9 cellular contexts compared by ENCODE assay signal in genomic region chr10:24953350-24954074, GRCh38. TPM values are rescaled to one million over a fixed set of nuclear protein-coding genes. Genes with fewer than 3 reads are reported as not detected.
DNase-seq lines count a peak whose midpoint lies in the region; ATAC-seq, FAIRE-seq and TF ChIP-seq lines count a peak whose summit lies in the region.
"Had no signal": no experiment of that assay in that cellular context is flagged by ENCODE, and none has a peak within 500 bp of the region (broad histone marks: within the 10 kb centered on the region; RNA-seq: fewer than 3 reads in every experiment).

No MANE protein-coding gene starts in this region.

- CTCF ChIA-PET in T-cell (lab: Charles Lee) (interaction anchor here (0.6 to 0.7 kb wide), 6 partner anchors 27 to 406 kb away, joined by 3 to 10 read pairs (median 4); no protein-coding TSS in a partner anchor), HepG2 (lab: Yijun Ruan, JAX; ENCODE audit: low intra/inter-chr PET ratio, low total read pairs) (no interaction called here)

- H3K4me1 ChIP-seq in prostate gland (replicated peaks) (no peaks in the 10 kb centered on the region), HepG2 (ENCODE audit: insufficient read depth, low read length) (no peaks in the 10 kb centered on the region)

- H3K27ac ChIP-seq in prostate gland, result peak overlapping the region; percentile 69 to 70
- H3K27ac ChIP-seq in HepG2 (ENCODE audit: extremely low read length, insufficient read depth, low read length), result no peak overlapping the region

- WGBS in prostate gland, result 50% methylated on average over 17 of the region's 17 CpGs
- WGBS in HepG2 (ENCODE audit: low lambda C conversion rate), result 40% methylated on average over 15 of the region's 17 CpGs

- no peak for TF ChIP-seq POLR2A in prostate gland (IDR thresholded peaks at IDR 0.05)
- TF ChIP-seq POLR2A in HepG2 (IDR thresholded peaks at IDR 0.05; ENCODE audit: insufficient read depth in 1 of 2, low read depth in 2 of 2, low read length in 2 of 2), result no peak

- POLR2A ChIA-PET in T-cell (lab: Charles Lee), result interaction anchor here in 1 of 2 donors (0.6 kb wide), 1 partner anchor 10 kb away, joined by 11 read pairs; no protein-coding TSS in a partner anchor
- POLR2A ChIA-PET in HepG2 (lab: Yijun Ruan, JAX), result no interaction called here

- peak overlapping the region; percentile 70 to 75 for H3K27ac Mint-ChIP-seq in T-cell

- no peaks in the 10 kb centered on the region for H3K9me3 Mint-ChIP-seq in T-cell

- DNase-seq in DMS114 treated with DMSO at 0.1 percent for 48 hours (lab: John Stamatoyannopoulos, UW; ENCODE audit: unreplicated experiment) (peak; percentile 20), T-cell (no peak), fibroblast of peridontal ligament (ENCODE audit: extremely low read depth) (peak; percentile 81), prostate gland (ENCODE audit: low spot score) (no peak), DMS53 (lab: John Stamatoyannopoulos, UW) (no peak), GDM1 (lab: John Stamatoyannopoulos, UW) (no peak), HepG2 (ENCODE audit: low spot score) (no peak), glomerular visceral epithelial cell (ENCODE audit: extremely low spot score) (no peak)
- DNase-seq: GOT3 had no signal

- no peaks in the 10 kb centered on the region for H3K79me2 ChIP-seq in HepG2 (ENCODE audit: insufficient read depth, low read length)

- ATAC-seq in T-cell (replicated peaks in 1 of 4) (no peak), HepG2 (no peak)

- no peak overlapping the region for H3K4me2 ChIP-seq in HepG2 (ENCODE audit: low read depth, low read length)

- no TSS peak for BruUV-seq in HepG2 (replicated peaks; lab: Mats Ljungman, UMichigan)

- H4K20me1 ChIP-seq in HepG2 (ENCODE audit: insufficient read depth, low read length), result no peaks in the 10 kb centered on the region

- intact Hi-C loops in prostate gland (cut with DNase I) (loop anchor here (5.0 kb wide), 2 partner anchors 64 to 231 kb away; partner anchors contain the start of genes ARHGAP21, ENKUR and THNSL1), HepG2 (cut with micrococcal nuclease; ENCODE audit: unreplicated experiment) (no loop called here)

- peaks cover 10 to 26% (median 11%) of the 10 kb centered on the region in 3 donors for H3K4me1 Mint-ChIP-seq in T-cell

- no peaks in the 10 kb centered on the region for H3K9me3 ChIP-seq in prostate gland
- H3K9me3 ChIP-seq in HepG2 (ENCODE audit: low read length), result no peaks in the 10 kb centered on the region

- no peak for TF ChIP-seq RAD21 in HepG2 (CRISPR knock-in tag; IDR thresholded peaks at IDR 0.05)

- H3K27me3 Mint-ChIP-seq in T-cell, result peaks cover 0 to 2% of the 10 kb centered on the region in 2 donors

- H3K36me3 ChIP-seq in prostate gland, result no peaks in the 10 kb centered on the region
- no peaks in the 10 kb centered on the region for H3K36me3 ChIP-seq in HepG2 (replicated peaks in 1 of 2; ENCODE audit: control insufficient read depth in 1 of 2, insufficient read depth in 2 of 2, low read length in 2 of 2)

- H3K36me3 Mint-ChIP-seq in T-cell, result no peaks in the 10 kb centered on the region

- H3K4me3 Mint-ChIP-seq in T-cell, result peak overlapping the region; percentile 74 to 83 (median 83)

- FAIRE-seq in HepG2 (lab: Jason Lieb, UNC), result no peak

- H3K27me3 ChIP-seq in prostate gland (replicated peaks; ENCODE audit: insufficient read depth), result no peaks in the 10 kb centered on the region
- no peaks in the 10 kb centered on the region for H3K27me3 ChIP-seq in HepG2 (ENCODE audit: control insufficient read depth in 1 of 2, insufficient read depth in 2 of 2, low read length in 2 of 2)

- no peak overlapping the region for H2AFZ ChIP-seq in HepG2 (ENCODE audit: low read length)

- TF ChIP-seq EP300 in HepG2 (IDR thresholded peaks at IDR 0.05; ENCODE audit: low read depth in 2 of 2, low read length in 2 of 2) (no peak), HepG2 (CRISPR knock-in tag; IDR thresholded peaks at IDR 0.05; ENCODE audit: borderline replicate concordance) (no peak)

- no peak overlapping the region for H3K9ac ChIP-seq in HepG2 (ENCODE audit: insufficient read depth, low read depth, low read length)

- in situ Hi-C loops in HepG2 (cut with HindIII; ENCODE audit: extremely low pct_ligation_motif_present, low pct_unique_long_range_greater_than_20kb), result no loop called here

- TF ChIP-seq CTCF in prostate gland (IDR thresholded peaks at IDR 0.05) (no peak), HepG2 (CRISPR knock-in tag; IDR thresholded peaks at IDR 0.05) (no peak)

- H3K4me3 ChIP-seq in prostate gland (peak overlapping the region; percentile 48 to 54), HepG2 (replicated peaks in 1 of 3; ENCODE audit: insufficient read depth in 1 of 3, low read depth in 2 of 3, low read length in 3 of 3) (no peak overlapping the region)

TF ChIP-seq in HepG2, 621 proteins besides CTCF, POLR2A, EP300 and RAD21 (continues in another document):
- no peak for TF ChIP-seq ZKSCAN1 (IDR thresholded peaks at IDR 0.05; ENCODE audit: low read length)
- TF ChIP-seq HOXA3 (CRISPR knock-in tag; IDR thresholded peaks at IDR 0.05), result no peak
- TF ChIP-seq NR2F2 (IDR thresholded peaks at IDR 0.05; ENCODE audit: borderline replicate concordance, low read depth), result no peak
- no peak for TF ChIP-seq ZBTB49 (CRISPR knock-in tag; IDR thresholded peaks at IDR 0.05; ENCODE audit: borderline replicate concordance)
- TF ChIP-seq ZNF343 (CRISPR knock-in tag; IDR thresholded peaks at IDR 0.05), result no peak
- no peak for TF ChIP-seq ZNF235 (CRISPR knock-in tag; IDR thresholded peaks at IDR 0.05; ENCODE audit: borderline replicate concordance)
- TF ChIP-seq MYPOP (CRISPR knock-in tag; IDR thresholded peaks at IDR 0.05), result no peak
- no peak for TF ChIP-seq ZNF274 (CRISPR knock-in tag; IDR thresholded peaks at IDR 0.05)
- no peak for TF ChIP-seq TRIM24 (CRISPR knock-in tag; IDR thresholded peaks at IDR 0.05)
- no peak for TF ChIP-seq PHB2 (IDR thresholded peaks at IDR 0.05; ENCODE audit: partially characterized antibody)
- TF ChIP-seq ARID2 (CRISPR knock-in tag; IDR thresholded peaks at IDR 0.05; ENCODE audit: borderline replicate concordance), result no peak
- TF ChIP-seq ZNF83 (CRISPR knock-in tag; IDR thresholded peaks at IDR 0.05; ENCODE audit: borderline replicate concordance), result no peak
- no peak for TF ChIP-seq HMG20B (CRISPR knock-in tag; conservative IDR thresholded peaks at IDR 0.05)
- TF ChIP-seq KMT2B (CRISPR knock-in tag; IDR thresholded peaks at IDR 0.05), result no peak

RNA-seq across cellular contexts. Expression of gene PRTFDC1, which starts 1.1 kb away (rescaled TPM):
- 1 to 10 TPM in 1 of 5 donors, under 1 TPM in 4; 0.43 to 1.5 (median 0.76) TPM for total RNA-seq in T-cell
- total RNA-seq in prostate gland, result 1 to 10 TPM in 1 of 2 donors, under 1 TPM in 1; 0.80 to 2.0 TPM
- not detected in 2 replicates for total RNA-seq in HepG2 (2016; rRNA removed; fragmentation: Illumina TruSeq; extraction: Trizol)
- total RNA-seq in HepG2 (2016; cell fraction: cytosol; rRNA removed; fragmentation: Illumina TruSeq; extraction: Trizol; ENCODE audit: low read depth), result not detected in 2 replicates
- total RNA-seq in HepG2 (2016; cell fraction: insoluble cytoplasmic fraction; rRNA removed; fragmentation: Illumina TruSeq; extraction: Trizol), result not detected in 2 replicates
- total RNA-seq in HepG2 (2016; cell fraction: membrane; rRNA removed; fragmentation: Illumina TruSeq; extraction: Trizol), result not detected in 2 replicates
- total RNA-seq in HepG2 (2016; cell fraction: nucleus; rRNA removed; fragmentation: Illumina TruSeq; extraction: Trizol), result not detected in 2 replicates
- not detected in 2 replicates for polyA plus RNA-seq in HepG2 (2011; rRNA removed)
- not detected in 2 replicates for polyA plus RNA-seq in HepG2 (2011; cell fraction: cytosol; rRNA removed)
- polyA plus RNA-seq in HepG2 (2011; cell fraction: nucleus; rRNA removed), result not detected in 2 replicates
- not detected in 2 replicates for polyA plus RNA-seq in HepG2 (2012)
- not detected in 2 replicates for polyA plus RNA-seq in HepG2 (2016; cell fraction: cytosol; fragmentation: Illumina TruSeq; extraction: Trizol; ENCODE audit: low read depth)
- not detected in 2 replicates for polyA plus RNA-seq in HepG2 (2016; cell fraction: insoluble cytoplasmic fraction; fragmentation: Illumina TruSeq; extraction: Trizol; ENCODE audit: low read depth)
- polyA plus RNA-seq in HepG2 (2016; cell fraction: membrane; fragmentation: Illumina TruSeq; extraction: Trizol; ENCODE audit: low read depth), result not detected in 2 replicates
- not detected in 2 replicates for polyA plus RNA-seq in HepG2 (2016; cell fraction: nucleus; fragmentation: Illumina TruSeq; extraction: Trizol; ENCODE audit: insufficient read depth, low read depth)
- polyA minus RNA-seq in HepG2 (2011; rRNA and poly(A)+ RNA removed; ENCODE audit: low replicate concordance), result 5.6 TPM in 1 of 2 replicates, not detected in the other
- polyA minus RNA-seq in HepG2 (2011; cell fraction: cytosol; rRNA and poly(A)+ RNA removed), result not detected in 2 replicates
- polyA minus RNA-seq in HepG2 (2011; cell fraction: nucleus; rRNA and poly(A)+ RNA removed), result not detected in 2 replicates

Comparison
In these comparisons a context has a peak if more than half of its experiments do, and no peak if none do; other contexts are left out.
1. DNase-seq: peak in DMS114 treated with DMSO at 0.1 percent for 48 hours (single experiment) and fibroblast of peridontal ligament (single experiment); none in T-cell (0 of 34), prostate gland (single experiment), DMS53 (single experiment), GDM1 (single experiment), HepG2 (single experiment) and glomerular visceral epithelial cell (single experiment).
2. H3K4me3 ChIP-seq: peak in prostate gland (2 of 2); none in HepG2 (0 of 3).